ENCODE assay signal across 6 cellular contexts in genomic region chr2:72991980-72992733, GRCh38.
"Had no signal": no experiment of that assay in that cellular context is flagged by ENCODE, and none has a peak within 500 bp of the region (broad histone marks: within the 10 kb centered on the region; RNA-seq: fewer than 3 reads in every experiment).

No MANE protein-coding gene starts in this region.

- DNase-seq: glutamatergic neuron, SIG-M5 had no signal

- H3K9me3 ChIP-seq: body of pancreas, esophagus muscularis mucosa, transverse colon had no signal

- H3K4me1 ChIP-seq: body of pancreas, transverse colon had no signal

- H3K27me3 ChIP-seq: body of pancreas, esophagus muscularis mucosa, transverse colon had no signal

- H3K4me3 ChIP-seq: body of pancreas, esophagus muscularis mucosa, skin epidermis, transverse colon had no signal

- H3K27ac ChIP-seq: body of pancreas, esophagus muscularis mucosa, skin epidermis, transverse colon had no signal
